In the genomic region with DNA sequence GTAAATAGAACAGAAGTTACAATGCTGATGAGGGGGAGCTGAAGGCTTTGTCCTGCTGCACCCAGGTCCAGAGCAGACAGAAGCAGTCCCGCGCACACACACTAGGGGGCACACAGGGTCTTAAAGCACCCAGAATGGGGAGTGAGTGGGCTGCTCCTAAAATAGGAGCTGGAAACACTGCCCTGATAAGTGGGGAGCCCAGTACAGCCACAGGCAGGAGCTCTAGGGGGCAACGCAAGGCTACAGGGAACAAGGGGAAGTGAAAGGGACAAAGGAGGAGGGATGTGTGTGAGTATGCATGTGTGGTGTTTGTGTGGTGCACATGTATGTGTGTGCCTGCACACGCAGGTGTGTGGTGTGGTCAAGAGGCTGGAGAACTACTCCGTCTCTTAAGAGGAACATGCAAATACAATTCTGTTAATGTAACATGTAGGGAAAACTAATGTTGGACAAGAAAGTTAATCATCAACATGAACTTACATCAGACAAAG, we compare ENCODE assay signal across 7 cellular contexts.
DNase-seq lines count a peak whose midpoint lies in the region; ATAC-seq and TF ChIP-seq lines count a peak whose summit lies in the region.

No MANE protein-coding gene starts in this region.

- peak; percentile 82 for DNase-seq in ELF-1 (ENCODE audit: low read depth, low spot score)
- DNase-seq in HK-2 (ENCODE audit: unreplicated experiment), result peak; percentile 17
- peak; percentile 56 for DNase-seq in fibroblast of the aortic adventitia (ENCODE audit: low read depth)
- peak; percentile 33 for DNase-seq in stimulated activated CD4-positive, alpha-beta T cell treated with anti-CD3 and anti-CD28 coated beads, Interleukin-4, amount 100 ng/mL, for 1 hour

- ATAC-seq in GM19397 (IDR thresholded peaks at IDR 0.05; ENCODE audit: unreplicated experiment) (peak; percentile 79), GM18517 (IDR thresholded peaks at IDR 0.05; ENCODE audit: unreplicated experiment) (no peak)

- TF ChIP-seq CTCF in VCaP (conservative IDR thresholded peaks at IDR 0.05) (peak; percentile 63), fibroblast of the aortic adventitia (IDR thresholded peaks at IDR 0.05; ENCODE audit: insufficient read depth, low read length) (peak; percentile 84)

- H3K4me3 ChIP-seq in fibroblast of the aortic adventitia (ENCODE audit: low read depth, low read length), result no peak overlapping the region

- H3K27ac ChIP-seq in VCaP, result no peak overlapping the region

Comparison
In these comparisons a context has a peak if more than half of its experiments do, and no peak if none do; other contexts are left out.
1. DNase-seq: peak in every context shown above with its lines; median percentile 82 in ELF-1; 56 in fibroblast of the aortic adventitia; 33 in stimulated activated CD4-positive, alpha-beta T cell treated with anti-CD3 and anti-CD28 coated beads, Interleukin-4, amount 100 ng/mL, for 1 hour; 17 in HK-2.